In the genomic region with DNA sequence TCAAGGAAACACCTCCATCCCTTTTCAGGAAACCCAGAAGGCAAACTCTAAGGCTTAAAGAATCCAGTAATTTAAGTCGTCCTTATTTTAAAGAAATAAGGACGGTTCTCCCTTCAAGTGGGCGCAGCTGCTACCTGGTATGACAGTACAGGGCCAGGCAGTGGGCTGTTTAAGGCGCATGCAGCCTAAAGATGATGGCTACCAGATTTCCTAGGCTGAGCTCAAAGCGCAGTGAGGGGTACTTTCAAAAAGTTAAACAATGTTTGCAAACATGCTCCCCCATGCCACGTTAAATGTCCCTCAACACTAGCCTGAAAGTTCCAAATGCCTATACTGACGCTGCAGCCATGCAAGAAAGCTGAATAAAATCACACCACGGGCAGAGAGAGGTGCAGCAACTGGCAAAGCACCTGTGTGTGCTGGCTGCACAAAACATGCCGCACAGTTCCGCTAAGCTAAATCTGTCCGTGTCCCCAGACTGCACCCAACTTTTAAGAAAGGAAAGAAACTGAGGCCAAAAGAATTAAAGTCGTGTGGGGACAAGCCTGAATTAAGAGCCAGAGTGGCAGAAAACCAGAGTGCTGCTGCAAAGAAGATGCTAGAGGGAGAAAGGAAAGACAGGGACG, we compare ENCODE assay signal across 1 cellular context.
TF ChIP-seq lines count a peak whose summit lies in the region.

No MANE protein-coding gene starts in this region.

TF ChIP-seq in HepG2, 621 proteins besides CTCF, POLR2A, EP300 and RAD21 (continued from another document):
- TF ChIP-seq ISL2 (CRISPR knock-in tag; IDR thresholded peaks at IDR 0.05) (0 out of 2 replicates have a peak, but pooled peaks have one; percentile 13), ZNF782 (CRISPR knock-in tag; IDR thresholded peaks at IDR 0.05; ENCODE audit: borderline replicate concordance) (0 out of 2 replicates have a peak, but pooled peaks have one; percentile 15), HDAC6 (IDR thresholded peaks at IDR 0.05; ENCODE audit: low read depth, low read length) (no peak), HMG20B (CRISPR knock-in tag; conservative IDR thresholded peaks at IDR 0.05) (no peak), KLF6 (CRISPR knock-in tag; IDR thresholded peaks at IDR 0.05) (no peak), AFF4 (CRISPR knock-in tag; IDR thresholded peaks at IDR 0.05) (0 out of 2 replicates have a peak, but pooled peaks have one; percentile 6), ZFP41 (CRISPR knock-in tag; IDR thresholded peaks at IDR 0.05; ENCODE audit: borderline replicate concordance) (no peak; the same call in 1 of the 2 replicates), SIN3B (IDR thresholded peaks at IDR 0.05; ENCODE audit: low read length) (no peak), ZBTB7B (CRISPR knock-in tag; IDR thresholded peaks at IDR 0.05) (0 out of 2 replicates have a peak, but pooled peaks have one; percentile 54), CHCHD3 (CRISPR knock-in tag; IDR thresholded peaks at IDR 0.05) (0 out of 2 replicates have a peak, but pooled peaks have one; percentile 6), MED8 (CRISPR knock-in tag; IDR thresholded peaks at IDR 0.05; ENCODE audit: insufficient replicate concordance) (no peak), ZNF280D (CRISPR knock-in tag; IDR thresholded peaks at IDR 0.05) (0 out of 2 replicates have a peak, but pooled peaks have one; percentile 3), NR1H2 (CRISPR knock-in tag; IDR thresholded peaks at IDR 0.05; ENCODE audit: borderline replicate concordance, low read depth) (no peak), ARNTL (CRISPR knock-in tag; IDR thresholded peaks at IDR 0.05) (no peak), ZNF276 (CRISPR knock-in tag; IDR thresholded peaks at IDR 0.05; ENCODE audit: low read depth) (no peak), KDM5A (IDR thresholded peaks at IDR 0.05; ENCODE audit: borderline replicate concordance, low read length) (0 out of 2 replicates have a peak, but pooled peaks have one; percentile 44), NFE2L1 (CRISPR knock-in tag; IDR thresholded peaks at IDR 0.05; ENCODE audit: borderline replicate concordance) (no peak), PHF5A (CRISPR knock-in tag; IDR thresholded peaks at IDR 0.05; ENCODE audit: low read depth, unreplicated experiment) (no peak), ZNF589 (CRISPR knock-in tag; conservative IDR thresholded peaks at IDR 0.05) (0 out of 2 replicates have a peak, but pooled peaks have one; percentile 6), HNF1B (CRISPR knock-in tag; IDR thresholded peaks at IDR 0.05) (no peak), GTF2F1 (IDR thresholded peaks at IDR 0.05; ENCODE audit: low read length) (no peak), HOXA9 (CRISPR knock-in tag; IDR thresholded peaks at IDR 0.05; ENCODE audit: borderline replicate concordance) (0 out of 2 replicates have a peak, but pooled peaks have one; percentile 22), HNRNPH1 (optimal IDR thresholded peaks at IDR 0.05; ENCODE audit: low read depth, low read length) (no peak), ZNF891 (CRISPR knock-in tag; IDR thresholded peaks at IDR 0.05) (peak; percentile 7; the same call in 1 of the 2 replicates)
- TF ChIP-seq, protein P1, sequence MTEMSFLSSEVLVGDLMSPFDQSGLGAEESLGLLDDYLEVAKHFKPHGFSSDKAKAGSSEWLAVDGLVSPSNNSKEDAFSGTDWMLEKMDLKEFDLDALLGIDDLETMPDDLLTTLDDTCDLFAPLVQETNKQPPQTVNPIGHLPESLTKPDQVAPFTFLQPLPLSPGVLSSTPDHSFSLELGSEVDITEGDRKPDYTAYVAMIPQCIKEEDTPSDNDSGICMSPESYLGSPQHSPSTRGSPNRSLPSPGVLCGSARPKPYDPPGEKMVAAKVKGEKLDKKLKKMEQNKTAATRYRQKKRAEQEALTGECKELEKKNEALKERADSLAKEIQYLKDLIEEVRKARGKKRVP (CRISPR knock-in tag; IDR thresholded peaks at IDR 0.05) = no peak; a peak in 1 of 4 replicates
- TF ChIP-seq, protein P2, sequence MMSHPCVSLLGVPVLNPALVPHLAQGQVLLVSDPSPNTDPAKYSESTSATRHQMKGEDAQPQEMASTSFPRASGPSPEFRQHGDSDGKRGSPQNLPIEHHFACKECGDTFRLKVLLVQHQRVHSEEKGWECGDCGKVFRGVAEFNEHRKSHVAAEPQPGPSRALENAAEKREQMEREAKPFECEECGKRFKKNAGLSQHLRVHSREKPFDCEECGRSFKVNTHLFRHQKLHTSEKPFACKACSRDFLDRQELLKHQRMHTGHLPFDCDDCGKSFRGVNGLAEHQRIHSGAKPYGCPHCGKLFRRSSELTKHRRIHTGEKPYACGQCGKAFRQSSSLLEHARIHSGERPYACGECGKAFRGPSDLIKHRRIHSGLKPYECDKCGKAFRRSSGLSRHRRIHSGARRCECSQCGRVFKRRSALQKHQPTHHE (CRISPR knock-in tag; IDR thresholded peaks at IDR 0.05; ENCODE audit: borderline replicate concordance) = 0 out of 2 replicates have a peak, but pooled peaks have one; percentile 4
TF ChIP-seq in HepG2: peak in this region for 28.
